25 cellular contexts compared by ENCODE assay signal in genomic region chr5:149333711-149334443, GRCh38. TPM values are rescaled to one million over a fixed set of nuclear protein-coding genes. Genes with fewer than 3 reads are reported as not detected.
DNase-seq lines count a peak whose midpoint lies in the region; TF ChIP-seq lines count a peak whose summit lies in the region.
"Had no signal": no experiment of that assay in that cellular context is flagged by ENCODE, and none has a peak within 500 bp of the region (broad histone marks: within the 10 kb centered on the region; RNA-seq: fewer than 3 reads in every experiment).

No MANE protein-coding gene starts in this region.

- BruUV-seq in PC-9 (replicated peaks; lab: Mats Ljungman, UMichigan) (no TSS peak), A673 (replicated peaks; lab: Mats Ljungman, UMichigan) (no TSS peak)

- H3K4me1 ChIP-seq in BLaER1 treated with 17β-estradiol and CSF1 and Interleukin-3, amounts not matched to agents 10 nM and 100 nM, result peaks cover 0 to 45% (median 32%) of the 10 kb centered on the region in 10 experiments; a peak in 16 of 20 replicates
- H3K4me1 ChIP-seq in PC-9 (replicated peaks; ENCODE audit: insufficient read depth), result peaks cover 19% of the 10 kb centered on the region
- peaks cover 0 to 2% of the 10 kb centered on the region in 2 donors for H3K4me1 ChIP-seq in esophagus (ENCODE audit: control insufficient read depth in 2 of 2, insufficient read depth in 2 of 2, low read length in 1 of 2)
- H3K4me1 ChIP-seq in osteoblast (ENCODE audit: insufficient read depth, low read length), result peaks cover 14% of the 10 kb centered on the region
- H3K4me1 ChIP-seq in A673 (ENCODE audit: insufficient read depth, low read length, poor library complexity, severe bottlenecking), result no peaks in the 10 kb centered on the region
- H3K4me1 ChIP-seq in ascending aorta, result no peaks in the 10 kb centered on the region
- H3K4me1 ChIP-seq: foreskin keratinocyte had no signal

- H3K79me2 ChIP-seq in PC-9 (ENCODE audit: low read depth) (no peaks in the 10 kb centered on the region), osteoblast (ENCODE audit: insufficient read depth, low read length) (no peaks in the 10 kb centered on the region)

- CTCF ChIA-PET in PC-9 (lab: Charles Lee) (no interaction called here), A673 (lab: Charles Lee) (no interaction called here)

- no peaks in the 10 kb centered on the region for H4K20me1 ChIP-seq in BLaER1 treated with 17β-estradiol and CSF1 and Interleukin-3, amounts not matched to agents 10 nM and 100 nM
- H4K20me1 ChIP-seq in PC-9 (ENCODE audit: insufficient read depth), result no peaks in the 10 kb centered on the region
- H4K20me1 ChIP-seq in osteoblast (ENCODE audit: insufficient read depth, low read length), result no peaks in the 10 kb centered on the region

- intact Hi-C loops in PC-9 (cut with micrococcal nuclease; ENCODE audit: unreplicated experiment) (no loop called here), A673 (cut with micrococcal nuclease; ENCODE audit: unreplicated experiment) (no loop called here), ascending aorta (cut with DNase I) (no loop called here)

- H3K27me3 ChIP-seq in BLaER1 treated with 17β-estradiol and CSF1 and Interleukin-3, amounts not matched to agents 10 nM and 100 nM, result no peaks in the 10 kb centered on the region
- no peaks in the 10 kb centered on the region for H3K27me3 ChIP-seq in PC-9 (ENCODE audit: insufficient read depth, low read depth)
- H3K27me3 ChIP-seq in esophagus (ENCODE audit: control insufficient read depth in 1 of 2, insufficient read depth in 2 of 2, low read length in 2 of 2), result no peaks in the 10 kb centered on the region
- H3K27me3 ChIP-seq in osteoblast (ENCODE audit: insufficient read depth, low read length), result no peaks in the 10 kb centered on the region
- peaks cover 10% of the 10 kb centered on the region for H3K27me3 ChIP-seq in A673 (replicated peaks; ENCODE audit: insufficient read depth, low read depth, low read length, poor library complexity)
- no peaks in the 10 kb centered on the region for H3K27me3 ChIP-seq in ascending aorta
- H3K27me3 ChIP-seq: foreskin keratinocyte, ovary had no signal

- no peaks in the 10 kb centered on the region for H3K9me3 ChIP-seq in BLaER1 treated with 17β-estradiol and CSF1 and Interleukin-3, amounts not matched to agents 10 nM and 100 nM (replicated peaks in 1 of 11)
- no peaks in the 10 kb centered on the region for H3K9me3 ChIP-seq in PC-9 (ENCODE audit: insufficient read depth, low read depth)
- no peaks in the 10 kb centered on the region for H3K9me3 ChIP-seq in esophagus (ENCODE audit: control insufficient read depth in 2 of 2, insufficient read depth in 1 of 2, low read depth in 1 of 2, low read length in 1 of 2)
- H3K9me3 ChIP-seq in osteoblast (ENCODE audit: low read depth, low read length), result no peaks in the 10 kb centered on the region
- no peaks in the 10 kb centered on the region for H3K9me3 ChIP-seq in A673 (ENCODE audit: low read depth, low read length, poor library complexity, severe bottlenecking)
- no peaks in the 10 kb centered on the region for H3K9me3 ChIP-seq in ascending aorta
- H3K9me3 ChIP-seq: ovary, thoracic aorta had no signal

- peak overlapping the region in 6 of 11 experiments; percentile 12 to 44 (median 22); a peak in 8 of 22 replicates for H3K4me2 ChIP-seq in BLaER1 treated with 17β-estradiol and CSF1 and Interleukin-3, amounts not matched to agents 10 nM and 100 nM
- H3K4me2 ChIP-seq in PC-9 (no peak overlapping the region), osteoblast (ENCODE audit: insufficient read depth, low read length) (no peak overlapping the region)

- H3K27ac ChIP-seq in BLaER1 treated with 17β-estradiol and CSF1 and Interleukin-3, amounts not matched to agents 10 nM and 100 nM, result no peak overlapping the region; a peak in 1 of 22 replicates
- H3K27ac ChIP-seq in PC-9 (peak overlapping the region; percentile 45), esophagus (ENCODE audit: low read depth in 2 of 2, low read length in 1 of 2) (peak overlapping the region; percentile 76 to 84), osteoblast (ENCODE audit: low read depth, low read length) (peak overlapping the region; percentile 9), A673 (ENCODE audit: low read depth, low read length, poor library complexity, severe bottlenecking) (no peak overlapping the region), ascending aorta (no peak overlapping the region)
- H3K27ac ChIP-seq: foreskin keratinocyte, ovary, thoracic aorta had no signal

- H3K9me2 ChIP-seq in PC-9 (ENCODE audit: insufficient read depth), result no peaks in the 10 kb centered on the region

- 68 to 72% methylated on average over 2 of the region's 2 CpGs for WGBS in esophagus, 2 donors

- 0 out of 2 replicates have a peak, but pooled peaks cover 6% of the 10 kb centered on the region for H3F3A ChIP-seq in PC-9 (ENCODE audit: insufficient read depth, low read depth)

- no peak overlapping the region for H2AFZ ChIP-seq in PC-9
- H2AFZ ChIP-seq in osteoblast (ENCODE audit: low read length), result peak overlapping the region; percentile 6

- no peak overlapping the region for H3K9ac ChIP-seq in BLaER1 treated with 17β-estradiol and CSF1 and Interleukin-3, amounts not matched to agents 10 nM and 100 nM

- H3K36me3 ChIP-seq in BLaER1 treated with 17β-estradiol and CSF1 and Interleukin-3, amounts not matched to agents 10 nM and 100 nM, result peaks cover 0 to 62% (median 11%) of the 10 kb centered on the region in 11 experiments; a peak in 11 of 22 replicates
- H3K36me3 ChIP-seq in PC-9 (ENCODE audit: low read depth) (no peaks in the 10 kb centered on the region; the same call in 1 of the 2 replicates), esophagus (ENCODE audit: control insufficient read depth in 2 of 2, insufficient read depth in 2 of 2, low read length in 1 of 2) (no peaks in the 10 kb centered on the region), osteoblast (ENCODE audit: insufficient read depth, low read length) (no peaks in the 10 kb centered on the region), A673 (ENCODE audit: insufficient read depth, low read length, poor library complexity, severe bottlenecking) (no peaks in the 10 kb centered on the region), ascending aorta (no peaks in the 10 kb centered on the region)
- H3K36me3 ChIP-seq: ovary, thoracic aorta had no signal

- peak in 1 of 2 experiments; percentile 47 for DNase-seq in PC-9
- peak; percentile 87 for DNase-seq in osteoblast (ENCODE audit: insufficient read length, low spot score, missing footprints)
- no peak for DNase-seq in NCI-H2196 treated with DMSO at 0.1 percent for 48 hours (lab: John Stamatoyannopoulos, UW; ENCODE audit: unreplicated experiment)
- DNase-seq in A673 (ENCODE audit: low spot score), result no peak
- no peak for DNase-seq in ascending aorta (ENCODE audit: low spot score in 2 of 2)
- DNase-seq in globus pallidus (ENCODE audit: low spot score), result no peak
- DNase-seq: activated CD8-positive, alpha-beta T cell treated with anti-CD3 and anti-CD28 coated beads, Interleukin-2, amount 10 ng/mL, durations not matched to agents 7 days and 5 days; activated naive CD4-positive, alpha-beta T cell treated with Interleukin-2 at 50 U/mL for 16 hours; activated T-cell treated with anti-CD3 and anti-CD28 coated beads, Interleukin-2, amount 50 U/mL, for 24 hours; AML-193; effector memory CD4-positive, alpha-beta T cell; GOT3; hypothalamus; islet precursor cell; KBM-7; mesenchymal stem cell; naive thymus-derived CD8-positive, alpha-beta T cell; NCI-H187 treated with DMSO at 0.1 percent for 48 hours; ovary; RPMI8226; T1000 had no signal

- H3K4me3 ChIP-seq in BLaER1 treated with 17β-estradiol and CSF1 and Interleukin-3, amounts not matched to agents 10 nM and 100 nM, result no peak overlapping the region
- H3K4me3 ChIP-seq in PC-9 (no peak overlapping the region), esophagus (ENCODE audit: low read depth in 1 of 2, low read length in 2 of 2) (no peak overlapping the region), osteoblast (ENCODE audit: insufficient read depth, low read length) (no peak overlapping the region), A673 (ENCODE audit: low read depth, low read length, poor library complexity, severe bottlenecking) (no peak overlapping the region), ascending aorta (no peak overlapping the region)
- H3K4me3 ChIP-seq: ovary, thoracic aorta had no signal

- no peak for TF ChIP-seq CTCF in PC-9 (conservative IDR thresholded peaks at IDR 0.05)
- no peak for TF ChIP-seq CTCF in osteoblast (IDR thresholded peaks at IDR 0.05; ENCODE audit: extremely low read depth, low read depth, low read length)
- TF ChIP-seq CTCF in A673 (conservative IDR thresholded peaks at IDR 0.05; ENCODE audit: low read depth, low read length), result no peak
- TF ChIP-seq CTCF in ascending aorta (IDR thresholded peaks at IDR 0.05), result no peak

- POLR2A ChIA-PET in PC-9 (lab: Charles Lee; ENCODE audit: unreplicated experiment), result no interaction called here
- POLR2A ChIA-PET in A673 (lab: Charles Lee; ENCODE audit: low non-redundant PET), result no interaction called here

RNA-seq across cellular contexts. Expression of gene GRPEL2, which starts 11.4 kb away (rescaled TPM):
- total RNA-seq in PC-9 (2021) (32.4 and 36.9 TPM in 2 replicates), osteoblast (34.7 and 34.8 TPM in 2 replicates), A673 (2021) (33.2 and 37.2 TPM in 2 replicates), ascending aorta (7.8 TPM)
- polyA plus RNA-seq in esophagus, result 10 to 100 TPM; 18.5 to 78.7 TPM

RNA-seq across cellular contexts. Expression of gene PCYOX1L, which starts 24.0 kb away (rescaled TPM):
- total RNA-seq in PC-9 (2021) (7.4 and 8.3 TPM in 2 replicates), osteoblast (4.3 and 4.7 TPM in 2 replicates), A673 (2021) (1.8 and 2.9 TPM in 2 replicates), ascending aorta (1.5 TPM)
- polyA plus RNA-seq in esophagus, result 1 to 10 TPM; 2.7 to 5.7 TPM

RNA-seq across cellular contexts. Expression of gene IL17B, which starts 45.2 kb away (rescaled TPM):
- not detected in 2 replicates for total RNA-seq in PC-9 (2021)
- 1 to 10 TPM; 1.4 TPM for polyA plus RNA-seq in esophagus
- 0.29 TPM in 1 of 2 replicates, not detected in the other for total RNA-seq in osteoblast
- total RNA-seq in A673 (2021), result not detected in 2 replicates
- total RNA-seq in ascending aorta, result 46.8 TPM
- total RNA-seq: activated CD8-positive, alpha-beta T cell treated with anti-CD3 and anti-CD28 coated beads, Interleukin-2, amount 10 ng/mL, durations not matched to agents 7 days and 5 days; foreskin keratinocyte; naive thymus-derived CD8-positive, alpha-beta T cell had no signal
- polyA plus RNA-seq: foreskin keratinocyte; naive thymus-derived CD8-positive, alpha-beta T cell had no signal

Comparison
In these comparisons a context has a peak if more than half of its experiments do, and no peak if none do; other contexts are left out.
1. H3K27ac ChIP-seq: peak in PC-9 (single experiment), esophagus (2 of 2) and osteoblast (single experiment); none in BLaER1 treated with 17β-estradiol and CSF1 and Interleukin-3, amounts not matched to agents 10 nM and 100 nM (0 of 11), A673 (single experiment) and ascending aorta (0 of 2).
2. H3K4me2 ChIP-seq: peak in BLaER1 treated with 17β-estradiol and CSF1 and Interleukin-3, amounts not matched to agents 10 nM and 100 nM (6 of 11); none in PC-9 (single experiment) and osteoblast (single experiment).
3. RNA of gene IL17B, which starts 45.2 kb away (total RNA-seq): 46.8 TPM in ascending aorta (single experiment); not detected in PC-9, 0.29 TPM in osteoblast and not detected in A673; every median in the first group is over 10 times any median in the second.